14 cellular contexts compared by ENCODE assay signal in the genomic region with DNA sequence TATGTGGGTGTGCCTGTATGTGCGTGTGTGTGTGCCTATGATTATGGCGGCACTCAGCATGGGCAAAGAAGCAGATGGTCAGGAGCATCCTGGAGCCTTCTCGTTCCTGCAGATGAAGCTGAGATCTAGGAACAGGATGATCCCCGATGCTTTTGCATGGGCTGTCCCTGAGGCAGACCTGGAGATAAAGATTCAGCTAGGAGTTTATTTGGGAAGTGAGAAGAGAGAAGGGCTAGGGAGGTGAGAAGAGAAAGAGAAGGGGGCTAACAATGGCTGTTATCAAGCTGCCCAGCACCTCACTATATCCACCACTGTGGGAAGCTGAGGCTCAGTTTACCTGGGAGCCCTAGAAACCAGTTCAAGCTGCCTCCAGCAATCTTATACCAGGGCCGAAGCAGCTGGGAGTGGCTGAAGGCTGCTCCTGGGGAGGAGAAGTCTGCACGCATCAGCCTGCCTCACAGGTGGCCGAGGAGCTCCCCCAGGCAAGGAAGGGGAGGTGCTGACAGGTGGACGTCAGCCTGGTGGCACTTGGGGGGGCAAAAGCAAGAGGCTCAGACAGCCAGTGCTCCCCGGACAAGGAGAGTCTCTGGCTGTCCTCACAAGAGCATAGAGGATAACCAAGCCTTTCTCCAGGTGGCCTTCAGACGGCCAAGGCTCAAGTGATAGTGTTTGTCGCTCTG.
DNase-seq lines count a peak whose midpoint lies in the region; ATAC-seq and TF ChIP-seq lines count a peak whose summit lies in the region.
"Had no signal": no experiment of that assay in that cellular context is flagged by ENCODE, and none has a peak within 500 bp of the region (broad histone marks: within the 10 kb centered on the region; RNA-seq: fewer than 3 reads in every experiment).

No MANE protein-coding gene starts in this region.

- H3K27ac Mint-ChIP-seq in stimulated activated naive CD8-positive, alpha-beta T cell treated with anti-CD3 and anti-CD28 coated beads, Interleukin-15, amount 100 ng/mL, for 72 hours = no peak overlapping the region
- H3K27ac Mint-ChIP-seq in activated naive CD8-positive, alpha-beta T cell treated with anti-CD3 and anti-CD28 coated beads for 36 hours = no peak overlapping the region
- H3K27ac Mint-ChIP-seq in Calu3 (ENCODE audit: unreplicated experiment) = no peak overlapping the region
- H3K27ac Mint-ChIP-seq: CD8-positive, alpha-beta memory T cell had no signal

- H3K27me3 ChIP-seq in osteoblast (ENCODE audit: insufficient read depth, low read length) = no peaks in the 10 kb centered on the region
- peaks cover 0 to 14% of the 10 kb centered on the region in 2 donors for H3K27me3 ChIP-seq in tibial artery
- H3K27me3 ChIP-seq: BE2C had no signal

- H3K79me2 ChIP-seq in osteoblast (ENCODE audit: insufficient read depth, low read length) = no peaks in the 10 kb centered on the region

- no peak for TF ChIP-seq CTCF in coronary artery (IDR thresholded peaks at IDR 0.05)
- no peak for TF ChIP-seq CTCF in osteoblast (IDR thresholded peaks at IDR 0.05; ENCODE audit: extremely low read depth, low read depth, low read length)
- TF ChIP-seq CTCF in tibial artery (IDR thresholded peaks at IDR 0.05) = no peak
- no peak for TF ChIP-seq CTCF in Calu3 (IDR thresholded peaks at IDR 0.05; ENCODE audit: unreplicated experiment)

- DNase-seq in coronary artery (ENCODE audit: low spot score) = peak; percentile 58
- peak; percentile 66 for DNase-seq in osteoblast (ENCODE audit: insufficient read length, low spot score, missing footprints)
- DNase-seq in tibial artery = peak; percentile 12 to 24
- DNase-seq in stimulated activated naive CD8-positive, alpha-beta T cell treated with anti-CD3 and anti-CD28 coated beads, Interleukin-15, amount 100 ng/mL, for 72 hours = no peak
- DNase-seq in activated naive CD8-positive, alpha-beta T cell treated with anti-CD3 and anti-CD28 coated beads for 36 hours = no peak
- no peak for DNase-seq in Calu3
- DNase-seq: BE2C; Caco-2; CD8-positive, alpha-beta memory T cell; DMS53; GM23248 had no signal

- H3K4me2 ChIP-seq in osteoblast (ENCODE audit: insufficient read depth, low read length) = no peak overlapping the region
- H3K4me2 ChIP-seq: A549 had no signal

- H3K4me1 Mint-ChIP-seq in stimulated activated naive CD8-positive, alpha-beta T cell treated with anti-CD3 and anti-CD28 coated beads, Interleukin-15, amount 100 ng/mL, for 72 hours = no peaks in the 10 kb centered on the region
- H3K4me1 Mint-ChIP-seq in activated naive CD8-positive, alpha-beta T cell treated with anti-CD3 and anti-CD28 coated beads for 36 hours = no peaks in the 10 kb centered on the region
- H3K4me1 Mint-ChIP-seq in Calu3 (ENCODE audit: low read depth, unreplicated experiment) = no peaks in the 10 kb centered on the region
- H3K4me1 Mint-ChIP-seq: CD8-positive, alpha-beta memory T cell had no signal

- CTCF ChIA-PET in Calu3 (lab: Charles Lee) = no interaction called here

- H3K4me1 ChIP-seq in osteoblast (ENCODE audit: insufficient read depth, low read length) (no peaks in the 10 kb centered on the region), tibial artery (no peaks in the 10 kb centered on the region)
- H3K4me1 ChIP-seq: A549, BE2C, Caco-2 had no signal

- intact Hi-C loops in tibial artery (cut with DNase I; ENCODE audit: low total_unique reads) (no loop called here), Calu3 (cut with micrococcal nuclease; ENCODE audit: unreplicated experiment) (no loop called here)

- H3K36me3 Mint-ChIP-seq in activated naive CD8-positive, alpha-beta T cell treated with anti-CD3 and anti-CD28 coated beads for 36 hours = no peaks in the 10 kb centered on the region
- H3K36me3 Mint-ChIP-seq in Calu3 (ENCODE audit: insufficient read depth, unreplicated experiment) = no peaks in the 10 kb centered on the region
- H3K36me3 Mint-ChIP-seq: CD8-positive, alpha-beta memory T cell had no signal

- H2AFZ ChIP-seq in osteoblast (ENCODE audit: low read length) = no peak overlapping the region
- H2AFZ ChIP-seq: GM23248 had no signal

- no peaks in the 10 kb centered on the region for H3K9me3 ChIP-seq in osteoblast (ENCODE audit: low read depth, low read length)
- H3K9me3 ChIP-seq in tibial artery = no peaks in the 10 kb centered on the region
- H3K9me3 ChIP-seq: A549, BE2C, Caco-2 had no signal

- H3K4me3 ChIP-seq in coronary artery (no peak overlapping the region), osteoblast (ENCODE audit: insufficient read depth, low read length) (no peak overlapping the region), tibial artery (no peak overlapping the region)
- H3K4me3 ChIP-seq: A549, GM23248 had no signal

- BruUV-seq in Calu3 (replicated peaks; lab: Mats Ljungman, UMichigan) = no TSS peak

- ATAC-seq in stimulated activated naive CD8-positive, alpha-beta T cell treated with anti-CD3 and anti-CD28 coated beads, Interleukin-15, amount 100 ng/mL, for 72 hours = no peak
- ATAC-seq: A549, HCT116 had no signal

- H4K20me1 ChIP-seq in osteoblast (ENCODE audit: insufficient read depth, low read length) = no peaks in the 10 kb centered on the region

- H3K9me3 Mint-ChIP-seq in stimulated activated naive CD8-positive, alpha-beta T cell treated with anti-CD3 and anti-CD28 coated beads, Interleukin-15, amount 100 ng/mL, for 72 hours = no peaks in the 10 kb centered on the region
- no peaks in the 10 kb centered on the region for H3K9me3 Mint-ChIP-seq in activated naive CD8-positive, alpha-beta T cell treated with anti-CD3 and anti-CD28 coated beads for 36 hours
- H3K9me3 Mint-ChIP-seq in Calu3 (ENCODE audit: low read depth, unreplicated experiment) = no peaks in the 10 kb centered on the region

- H3K36me3 ChIP-seq in osteoblast (ENCODE audit: insufficient read depth, low read length) = no peaks in the 10 kb centered on the region
- H3K36me3 ChIP-seq in tibial artery = no peaks in the 10 kb centered on the region
- H3K36me3 ChIP-seq: BE2C had no signal

- no peak overlapping the region for H3K4me3 Mint-ChIP-seq in stimulated activated naive CD8-positive, alpha-beta T cell treated with anti-CD3 and anti-CD28 coated beads, Interleukin-15, amount 100 ng/mL, for 72 hours
- no peak overlapping the region for H3K4me3 Mint-ChIP-seq in activated naive CD8-positive, alpha-beta T cell treated with anti-CD3 and anti-CD28 coated beads for 36 hours
- H3K4me3 Mint-ChIP-seq in Calu3 (ENCODE audit: low read depth, unreplicated experiment) = no peak overlapping the region
- H3K4me3 Mint-ChIP-seq: CD8-positive, alpha-beta memory T cell had no signal

- no peaks in the 10 kb centered on the region for H3K27me3 Mint-ChIP-seq in stimulated activated naive CD8-positive, alpha-beta T cell treated with anti-CD3 and anti-CD28 coated beads, Interleukin-15, amount 100 ng/mL, for 72 hours
- no peaks in the 10 kb centered on the region for H3K27me3 Mint-ChIP-seq in activated naive CD8-positive, alpha-beta T cell treated with anti-CD3 and anti-CD28 coated beads for 36 hours
- peaks cover 97% of the 10 kb centered on the region for H3K27me3 Mint-ChIP-seq in Calu3 (ENCODE audit: unreplicated experiment)

- H3K27ac ChIP-seq in angular gyrus (ENCODE audit: low read depth, low read length) (peak overlapping the region; percentile 24), coronary artery (no peak overlapping the region), osteoblast (ENCODE audit: low read depth, low read length) (no peak overlapping the region), tibial artery (no peak overlapping the region)
- H3K27ac ChIP-seq: A549, GM23248 had no signal

Comparison
In these comparisons a context has a peak if more than half of its experiments do, and no peak if none do; other contexts are left out.
1. DNase-seq: peak in coronary artery (single experiment), osteoblast (single experiment) and tibial artery (2 of 2); none in stimulated activated naive CD8-positive, alpha-beta T cell treated with anti-CD3 and anti-CD28 coated beads, Interleukin-15, amount 100 ng/mL, for 72 hours (0 of 2), activated naive CD8-positive, alpha-beta T cell treated with anti-CD3 and anti-CD28 coated beads for 36 hours (single experiment) and Calu3 (single experiment).